19 cellular contexts compared by ENCODE assay signal in genomic region chr20:50026746-50027575, GRCh38. TPM values are rescaled to one million over a fixed set of nuclear protein-coding genes. Genes with fewer than 3 reads are reported as not detected.
DNase-seq lines count a peak whose midpoint lies in the region; ATAC-seq, FAIRE-seq and TF ChIP-seq lines count a peak whose summit lies in the region.
"Had no signal": no experiment of that assay in that cellular context is flagged by ENCODE, and none has a peak within 500 bp of the region (broad histone marks: within the 10 kb centered on the region; RNA-seq: fewer than 3 reads in every experiment).

No MANE protein-coding gene starts in this region.

- H4K20me1 ChIP-seq in astrocyte (ENCODE audit: insufficient read depth, low read length), result no peaks in the 10 kb centered on the region

- no peaks in the 10 kb centered on the region for H3K36me3 ChIP-seq in NT2/D1 (ENCODE audit: insufficient read depth, insufficient read length, low read length)
- no peaks in the 10 kb centered on the region for H3K36me3 ChIP-seq in astrocyte (ENCODE audit: insufficient read depth, low read length)
- no peaks in the 10 kb centered on the region for H3K36me3 ChIP-seq in thoracic aorta
- H3K36me3 ChIP-seq: BE2C, gastrocnemius medialis, neutrophil, tibial nerve had no signal

- no peak for ATAC-seq in thoracic aorta (ENCODE audit: insufficient number of reproducible peaks, low FRiP score, low read depth)
- ATAC-seq: activated CD8-positive, alpha-beta T cell treated with anti-CD3 and anti-CD28 coated beads for 36 hours; gastrocnemius medialis; stimulated activated naive B cell treated with anti-CD40 and anti-IgM and Interleukin-4, amounts not matched to agents 10 μg/mL and 1 μg/mL and 100 μg/mL, for 72 hours had no signal

- H3K4me3 Mint-ChIP-seq in astrocyte (ENCODE audit: unreplicated experiment), result no peak overlapping the region
- no peak overlapping the region for H3K4me3 Mint-ChIP-seq in mesothelial cell of epicardium
- H3K4me3 Mint-ChIP-seq: activated B cell treated with CpG ODN at 0.5 μM for 24 hours; activated CD8-positive, alpha-beta T cell treated with anti-CD3 and anti-CD28 coated beads for 36 hours; activated naive CD4-positive, alpha-beta T cell treated with anti-CD3 and anti-CD28 coated beads, Interleukin-2, amount 50 U/mL, for 24 hours; activated T-cell treated with anti-CD3 and anti-CD28 coated beads, Interleukin-2, amount 50 U/mL, for 24 hours; stimulated activated naive B cell treated with anti-CD40 and anti-IgM and Interleukin-4, amounts not matched to agents 10 μg/mL and 1 μg/mL and 100 μg/mL, for 72 hours had no signal

- TF ChIP-seq CTCF in astrocyte (IDR thresholded peaks at IDR 0.05; ENCODE audit: insufficient read depth, low read depth, low read length) (no peak), mesothelial cell of epicardium (IDR thresholded peaks at IDR 0.05; ENCODE audit: unreplicated experiment) (no peak), thoracic aorta (IDR thresholded peaks at IDR 0.05) (no peak)

- no peaks in the 10 kb centered on the region for H3K9me3 Mint-ChIP-seq in astrocyte (ENCODE audit: unreplicated experiment)
- H3K9me3 Mint-ChIP-seq in mesothelial cell of epicardium, result no peaks in the 10 kb centered on the region
- H3K9me3 Mint-ChIP-seq: activated B cell treated with CpG ODN at 0.5 μM for 24 hours; activated CD8-positive, alpha-beta T cell treated with anti-CD3 and anti-CD28 coated beads for 36 hours; activated naive CD4-positive, alpha-beta T cell treated with anti-CD3 and anti-CD28 coated beads, Interleukin-2, amount 50 U/mL, for 24 hours; activated T-cell treated with anti-CD3 and anti-CD28 coated beads, Interleukin-2, amount 50 U/mL, for 24 hours; stimulated activated naive B cell treated with anti-CD40 and anti-IgM and Interleukin-4, amounts not matched to agents 10 μg/mL and 1 μg/mL and 100 μg/mL, for 72 hours had no signal

- no peaks in the 10 kb centered on the region for H3K27me3 ChIP-seq in NT2/D1 (ENCODE audit: insufficient read depth, insufficient read length)
- H3K27me3 ChIP-seq in astrocyte (ENCODE audit: insufficient read depth, low read length), result no peaks in the 10 kb centered on the region
- no peaks in the 10 kb centered on the region for H3K27me3 ChIP-seq in thoracic aorta (replicated peaks; ENCODE audit: insufficient read depth)
- H3K27me3 ChIP-seq: BE2C, gastrocnemius medialis, neutrophil, tibial nerve had no signal

- H3K9me3 ChIP-seq in NT2/D1 (ENCODE audit: insufficient read depth, low read length), result no peaks in the 10 kb centered on the region
- peaks cover 5% of the 10 kb centered on the region for H3K9me3 ChIP-seq in astrocyte (ENCODE audit: insufficient read depth, low read depth, low read length)
- no peaks in the 10 kb centered on the region for H3K9me3 ChIP-seq in thoracic aorta
- H3K9me3 ChIP-seq: BE2C, gastrocnemius medialis, neutrophil, tibial nerve had no signal

- H3K27me3 Mint-ChIP-seq in astrocyte (ENCODE audit: low read depth, unreplicated experiment) (peaks cover 3% of the 10 kb centered on the region), mesothelial cell of epicardium (ENCODE audit: low read depth) (no peaks in the 10 kb centered on the region)
- H3K27me3 Mint-ChIP-seq: activated B cell treated with CpG ODN at 0.5 μM for 24 hours; activated CD8-positive, alpha-beta T cell treated with anti-CD3 and anti-CD28 coated beads for 36 hours; activated naive CD4-positive, alpha-beta T cell treated with anti-CD3 and anti-CD28 coated beads, Interleukin-2, amount 50 U/mL, for 24 hours; activated T-cell treated with anti-CD3 and anti-CD28 coated beads, Interleukin-2, amount 50 U/mL, for 24 hours had no signal

- DNase-seq in NT2/D1 (ENCODE audit: low read depth, low spot score) (no peak), astrocyte (ENCODE audit: low read depth) (peak; percentile 62), mesothelial cell of epicardium (ENCODE audit: low spot score in 2 of 2, unreplicated experiment in 2 of 2) (no peak), thoracic aorta (ENCODE audit: low spot score) (no peak), HCEC 1CT (no peak), SHP77 (lab: John Stamatoyannopoulos, UW) (no peak)
- no peak for DNase-seq in NK-92 treated with Interleukin-12 subunit alpha and Interleukin-12 subunit beta, amount 100 ng/mL, for 24 hours (lab: John Stamatoyannopoulos, UW)
- DNase-seq: activated B cell treated with CpG ODN at 0.5 μM for 24 hours; activated CD8-positive, alpha-beta T cell treated with anti-CD3 and anti-CD28 coated beads for 36 hours; activated T-cell treated with anti-CD3 and anti-CD28 coated beads, Interleukin-2, amount 50 U/mL, for 24 hours; gastrocnemius medialis; NCI-H1105; NCI-H69; stimulated activated naive B cell treated with anti-CD40 and anti-IgM and Interleukin-4, amounts not matched to agents 10 μg/mL and 1 μg/mL and 100 μg/mL, for 72 hours had no signal

- no peak overlapping the region for H3K4me3 ChIP-seq in NT2/D1 (ENCODE audit: insufficient read length, low read depth)
- H3K4me3 ChIP-seq in astrocyte (ENCODE audit: insufficient read depth, low read depth, low read length), result no peak overlapping the region
- no peak overlapping the region for H3K4me3 ChIP-seq in thoracic aorta
- H3K4me3 ChIP-seq: gastrocnemius medialis, tibial nerve had no signal

- peaks cover 16% of the 10 kb centered on the region for H3K4me1 ChIP-seq in NT2/D1 (ENCODE audit: insufficient read depth, insufficient read length)
- H3K4me1 ChIP-seq in astrocyte (ENCODE audit: insufficient read depth, low read length), result peaks cover 37% of the 10 kb centered on the region
- peaks cover 30 to 60% of the 10 kb centered on the region in 2 donors for H3K4me1 ChIP-seq in thoracic aorta (ENCODE audit: control insufficient read depth in 1 of 2, low read depth in 2 of 2)

- H3K36me3 Mint-ChIP-seq in astrocyte (ENCODE audit: low read depth, unreplicated experiment) (no peaks in the 10 kb centered on the region), mesothelial cell of epicardium (no peaks in the 10 kb centered on the region)
- H3K36me3 Mint-ChIP-seq: activated naive CD4-positive, alpha-beta T cell treated with anti-CD3 and anti-CD28 coated beads, Interleukin-2, amount 50 U/mL, for 24 hours; stimulated activated naive B cell treated with anti-CD40 and anti-IgM and Interleukin-4, amounts not matched to agents 10 μg/mL and 1 μg/mL and 100 μg/mL, for 72 hours had no signal

- H2AFZ ChIP-seq in astrocyte (ENCODE audit: low read depth, low read length), result no peak overlapping the region

- H3K4me2 ChIP-seq in astrocyte (ENCODE audit: low read length), result peak overlapping the region; percentile 12

- H3K27ac ChIP-seq in astrocyte (ENCODE audit: low read depth, low read length) (peak overlapping the region; percentile 74), thoracic aorta (peak overlapping the region; percentile 62 to 75)
- H3K27ac ChIP-seq: epithelial cell of prostate, gastrocnemius medialis, neutrophil had no signal

- no peaks in the 10 kb centered on the region for H3K79me2 ChIP-seq in astrocyte (ENCODE audit: insufficient read depth, low read length)

- H3K9ac ChIP-seq in NT2/D1 (ENCODE audit: insufficient read length, low read depth) (peak overlapping the region; percentile 51), astrocyte (ENCODE audit: low read length) (peak overlapping the region; percentile 51)

- FAIRE-seq in astrocyte (lab: Jason Lieb, UNC), result no peak

- peaks cover 29% of the 10 kb centered on the region for H3K4me1 Mint-ChIP-seq in astrocyte (ENCODE audit: low read depth, unreplicated experiment)
- peaks cover 12% of the 10 kb centered on the region for H3K4me1 Mint-ChIP-seq in mesothelial cell of epicardium
- H3K4me1 Mint-ChIP-seq: activated naive CD4-positive, alpha-beta T cell treated with anti-CD3 and anti-CD28 coated beads, Interleukin-2, amount 50 U/mL, for 24 hours had no signal

- H3K27ac Mint-ChIP-seq in astrocyte (ENCODE audit: unreplicated experiment) (peak overlapping the region; percentile 53), mesothelial cell of epicardium (peak overlapping the region; percentile 48)
- H3K27ac Mint-ChIP-seq: activated B cell treated with CpG ODN at 0.5 μM for 24 hours; activated CD8-positive, alpha-beta T cell treated with anti-CD3 and anti-CD28 coated beads for 36 hours; activated naive CD4-positive, alpha-beta T cell treated with anti-CD3 and anti-CD28 coated beads, Interleukin-2, amount 50 U/mL, for 24 hours; activated T-cell treated with anti-CD3 and anti-CD28 coated beads, Interleukin-2, amount 50 U/mL, for 24 hours; stimulated activated naive B cell treated with anti-CD40 and anti-IgM and Interleukin-4, amounts not matched to agents 10 μg/mL and 1 μg/mL and 100 μg/mL, for 72 hours had no signal

RNA-seq across cellular contexts. Expression of gene SNAI1, which starts 44.2 kb away (rescaled TPM):
- total RNA-seq in astrocyte (9.1 and 9.5 TPM in 2 replicates), mesothelial cell of epicardium (8.5 to 9.7 TPM (median 8.9 TPM) in 3 replicates), thoracic aorta (10 to 100 TPM; 13.0 to 19.1 TPM)
